1 cellular context compared by ENCODE assay signal in the genomic region with DNA sequence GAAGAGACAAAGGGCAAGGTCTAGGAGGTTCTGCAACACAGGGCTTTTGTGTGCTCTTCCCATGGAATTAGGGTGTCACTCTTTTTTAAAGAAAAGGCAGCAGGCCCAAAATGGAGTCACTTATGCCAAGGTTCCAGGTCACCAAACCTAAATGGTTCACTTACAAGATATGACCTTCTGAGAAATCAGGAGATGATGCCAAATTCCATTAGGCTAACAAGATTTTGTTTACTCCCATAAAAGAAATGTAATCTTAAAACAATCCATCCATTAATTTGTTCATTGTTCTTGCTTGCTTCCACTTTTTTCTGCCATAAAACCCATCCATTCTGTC.
TF ChIP-seq lines count a peak whose summit lies in the region.

No MANE protein-coding gene starts in this region.

TF ChIP-seq in K562, 482 proteins besides CTCF, POLR2A, EP300 and RAD21:
- TF ChIP-seq NR1H2 (CRISPR knock-in tag; IDR thresholded peaks at IDR 0.05): no peak
- TF ChIP-seq, protein P1, sequence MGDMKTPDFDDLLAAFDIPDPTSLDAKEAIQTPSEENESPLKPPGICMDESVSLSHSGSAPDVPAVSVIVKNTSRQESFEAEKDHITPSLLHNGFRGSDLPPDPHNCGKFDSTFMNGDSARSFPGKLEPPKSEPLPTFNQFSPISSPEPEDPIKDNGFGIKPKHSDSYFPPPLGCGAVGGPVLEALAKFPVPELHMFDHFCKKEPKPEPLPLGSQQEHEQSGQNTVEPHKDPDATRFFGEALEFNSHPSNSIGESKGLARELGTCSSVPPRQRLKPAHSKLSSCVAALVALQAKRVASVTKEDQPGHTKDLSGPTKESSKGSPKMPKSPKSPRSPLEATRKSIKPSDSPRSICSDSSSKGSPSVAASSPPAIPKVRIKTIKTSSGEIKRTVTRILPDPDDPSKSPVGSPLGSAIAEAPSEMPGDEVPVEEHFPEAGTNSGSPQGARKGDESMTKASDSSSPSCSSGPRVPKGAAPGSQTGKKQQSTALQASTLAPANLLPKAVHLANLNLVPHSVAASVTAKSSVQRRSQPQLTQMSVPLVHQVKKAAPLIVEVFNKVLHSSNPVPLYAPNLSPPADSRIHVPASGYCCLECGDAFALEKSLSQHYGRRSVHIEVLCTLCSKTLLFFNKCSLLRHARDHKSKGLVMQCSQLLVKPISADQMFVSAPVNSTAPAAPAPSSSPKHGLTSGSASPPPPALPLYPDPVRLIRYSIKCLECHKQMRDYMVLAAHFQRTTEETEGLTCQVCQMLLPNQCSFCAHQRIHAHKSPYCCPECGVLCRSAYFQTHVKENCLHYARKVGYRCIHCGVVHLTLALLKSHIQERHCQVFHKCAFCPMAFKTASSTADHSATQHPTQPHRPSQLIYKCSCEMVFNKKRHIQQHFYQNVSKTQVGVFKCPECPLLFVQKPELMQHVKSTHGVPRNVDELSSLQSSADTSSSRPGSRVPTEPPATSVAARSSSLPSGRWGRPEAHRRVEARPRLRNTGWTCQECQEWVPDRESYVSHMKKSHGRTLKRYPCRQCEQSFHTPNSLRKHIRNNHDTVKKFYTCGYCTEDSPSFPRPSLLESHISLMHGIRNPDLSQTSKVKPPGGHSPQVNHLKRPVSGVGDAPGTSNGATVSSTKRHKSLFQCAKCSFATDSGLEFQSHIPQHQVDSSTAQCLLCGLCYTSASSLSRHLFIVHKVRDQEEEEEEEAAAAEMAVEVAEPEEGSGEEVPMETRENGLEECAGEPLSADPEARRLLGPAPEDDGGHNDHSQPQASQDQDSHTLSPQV (IDR thresholded peaks at IDR 0.05): peak; percentile 48; the same call in 1 of the 2 replicates
- no peak for TF ChIP-seq ELF4 (CRISPR knock-in tag; IDR thresholded peaks at IDR 0.05)
- no peak for TF ChIP-seq THRAP3 (IDR thresholded peaks at IDR 0.05; ENCODE audit: borderline replicate concordance)
TF ChIP-seq in K562: peak in this region for 1.
